In the genomic region with DNA sequence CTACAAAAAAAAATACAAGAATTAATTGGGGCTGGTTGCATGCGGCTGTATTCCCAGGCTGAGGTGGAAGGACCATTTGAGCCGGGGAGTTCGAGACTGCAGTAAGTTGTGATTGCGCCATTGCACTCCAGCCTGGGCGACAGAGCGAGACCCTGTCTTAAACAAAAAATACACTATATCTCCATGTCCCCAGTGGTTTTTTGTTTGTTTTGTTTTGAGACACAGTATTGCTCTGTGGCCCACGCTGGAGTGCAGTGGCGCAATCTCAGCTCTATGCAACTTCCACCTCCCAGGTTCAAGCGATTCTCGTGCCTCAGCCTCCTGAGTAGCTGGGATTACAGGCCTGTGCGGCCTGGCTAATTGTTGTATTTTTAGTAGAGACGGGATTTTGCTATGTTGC, we compare ENCODE assay signal across 1 cellular context.
TF ChIP-seq lines count a peak whose summit lies in the region.

No MANE protein-coding gene starts in this region.

TF ChIP-seq in A549, 52 proteins besides CTCF, POLR2A, EP300 and RAD21 (continued from another document):
- TF ChIP-seq, protein P1, sequence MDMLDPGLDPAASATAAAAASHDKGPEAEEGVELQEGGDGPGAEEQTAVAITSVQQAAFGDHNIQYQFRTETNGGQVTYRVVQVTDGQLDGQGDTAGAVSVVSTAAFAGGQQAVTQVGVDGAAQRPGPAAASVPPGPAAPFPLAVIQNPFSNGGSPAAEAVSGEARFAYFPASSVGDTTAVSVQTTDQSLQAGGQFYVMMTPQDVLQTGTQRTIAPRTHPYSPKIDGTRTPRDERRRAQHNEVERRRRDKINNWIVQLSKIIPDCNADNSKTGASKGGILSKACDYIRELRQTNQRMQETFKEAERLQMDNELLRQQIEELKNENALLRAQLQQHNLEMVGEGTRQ (IDR thresholded peaks at IDR 0.05): no peak
- TF ChIP-seq RARB (CRISPR knock-in tag; IDR thresholded peaks at IDR 0.05) (no peak), ZFP36 (IDR thresholded peaks at IDR 0.05; ENCODE audit: borderline replicate concordance, partially characterized antibody) (no peak), ESRRA (IDR thresholded peaks at IDR 0.05; ENCODE audit: borderline replicate concordance, low read length) (no peak), KDM1A (IDR thresholded peaks at IDR 0.05; ENCODE audit: low read depth) (no peak), CBX8 (IDR thresholded peaks at IDR 0.05) (no peak), EHMT2 (IDR thresholded peaks at IDR 0.05; ENCODE audit: low read depth) (no peak), KDM5A (IDR thresholded peaks at IDR 0.05) (no peak), ZNF302 (CRISPR knock-in tag; IDR thresholded peaks at IDR 0.05) (no peak), HOXB13 (CRISPR knock-in tag; IDR thresholded peaks at IDR 0.05; ENCODE audit: low read depth) (no peak)
- TF ChIP-seq, protein P2, sequence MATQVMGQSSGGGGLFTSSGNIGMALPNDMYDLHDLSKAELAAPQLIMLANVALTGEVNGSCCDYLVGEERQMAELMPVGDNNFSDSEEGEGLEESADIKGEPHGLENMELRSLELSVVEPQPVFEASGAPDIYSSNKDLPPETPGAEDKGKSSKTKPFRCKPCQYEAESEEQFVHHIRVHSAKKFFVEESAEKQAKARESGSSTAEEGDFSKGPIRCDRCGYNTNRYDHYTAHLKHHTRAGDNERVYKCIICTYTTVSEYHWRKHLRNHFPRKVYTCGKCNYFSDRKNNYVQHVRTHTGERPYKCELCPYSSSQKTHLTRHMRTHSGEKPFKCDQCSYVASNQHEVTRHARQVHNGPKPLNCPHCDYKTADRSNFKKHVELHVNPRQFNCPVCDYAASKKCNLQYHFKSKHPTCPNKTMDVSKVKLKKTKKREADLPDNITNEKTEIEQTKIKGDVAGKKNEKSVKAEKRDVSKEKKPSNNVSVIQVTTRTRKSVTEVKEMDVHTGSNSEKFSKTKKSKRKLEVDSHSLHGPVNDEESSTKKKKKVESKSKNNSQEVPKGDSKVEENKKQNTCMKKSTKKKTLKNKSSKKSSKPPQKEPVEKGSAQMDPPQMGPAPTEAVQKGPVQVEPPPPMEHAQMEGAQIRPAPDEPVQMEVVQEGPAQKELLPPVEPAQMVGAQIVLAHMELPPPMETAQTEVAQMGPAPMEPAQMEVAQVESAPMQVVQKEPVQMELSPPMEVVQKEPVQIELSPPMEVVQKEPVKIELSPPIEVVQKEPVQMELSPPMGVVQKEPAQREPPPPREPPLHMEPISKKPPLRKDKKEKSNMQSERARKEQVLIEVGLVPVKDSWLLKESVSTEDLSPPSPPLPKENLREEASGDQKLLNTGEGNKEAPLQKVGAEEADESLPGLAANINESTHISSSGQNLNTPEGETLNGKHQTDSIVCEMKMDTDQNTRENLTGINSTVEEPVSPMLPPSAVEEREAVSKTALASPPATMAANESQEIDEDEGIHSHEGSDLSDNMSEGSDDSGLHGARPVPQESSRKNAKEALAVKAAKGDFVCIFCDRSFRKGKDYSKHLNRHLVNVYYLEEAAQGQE (IDR thresholded peaks at IDR 0.05): no peak
